In the genomic region with DNA sequence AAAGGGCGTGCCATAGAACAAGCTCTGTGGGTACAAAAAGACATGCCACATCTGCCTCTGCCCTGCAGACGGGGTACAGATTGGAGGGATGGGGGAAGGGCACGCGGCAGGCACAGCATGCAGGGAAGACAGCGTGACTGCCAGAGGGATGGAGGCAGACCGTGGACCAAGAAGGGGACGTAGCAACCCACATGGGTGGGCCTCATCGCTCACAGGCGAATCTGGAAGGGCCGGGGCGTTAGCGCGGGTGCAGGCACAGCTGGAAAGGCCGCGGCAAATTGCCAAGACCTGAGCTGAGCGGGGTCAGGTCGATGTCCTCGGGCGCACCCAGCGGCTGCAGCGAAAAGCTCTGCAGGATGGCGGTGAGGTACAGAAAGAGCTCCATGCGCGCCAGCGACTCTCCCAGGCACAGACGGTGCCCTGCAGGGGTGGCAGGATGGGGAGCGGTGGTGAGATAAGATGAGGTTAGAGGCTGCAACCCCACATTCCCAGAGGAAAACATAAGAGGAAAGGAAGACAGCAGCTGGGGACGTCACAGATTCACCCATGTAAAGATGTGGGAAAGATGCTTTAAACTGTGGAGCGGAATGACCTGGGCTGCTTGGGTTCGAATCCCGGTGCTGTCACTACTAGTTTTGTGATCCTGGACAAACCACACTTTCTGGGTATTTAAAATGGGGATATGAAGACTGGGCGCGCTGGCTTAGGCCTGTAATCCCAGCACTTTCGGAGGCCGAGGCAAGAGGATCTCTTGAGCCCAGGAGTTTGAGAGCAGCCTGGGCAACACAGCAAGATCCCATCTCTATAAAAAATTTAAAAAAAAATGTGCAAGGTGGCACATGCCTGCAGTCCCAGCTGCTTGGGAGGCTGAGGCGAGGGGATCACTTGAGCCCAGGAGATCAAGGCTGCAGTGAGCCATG, we compare ENCODE assay signal across 7 cellular contexts. TPM values are rescaled to one million over a fixed set of nuclear protein-coding genes. Genes with fewer than 3 reads are reported as not detected.
A peak's percentile ranks its signal among the peaks of the same experiment; 100 is the strongest.
DNase-seq lines count a peak whose midpoint lies in the region; ATAC-seq, FAIRE-seq and TF ChIP-seq lines count a peak whose summit lies in the region.
"Not testable (repeated sequence)": the region's sequence is repeated elsewhere in the genome, so short reads cannot be mapped to it uniquely, and the experiment has no call there.

No MANE protein-coding gene starts in this region.

- peak overlapping the region; percentile 99; the same call in 1 of the 2 replicates for H2BK15ac ChIP-seq in H1 (ENCODE audit: low read length)

- not testable (repeated sequence) for H3F3A ChIP-seq in MM.1S (ENCODE audit: insufficient read depth, low read length)

- not testable (repeated sequence) for TF ChIP-seq POLR2A in GM12891 (IDR thresholded peaks at IDR 0.05; ENCODE audit: low read depth, low read length); H1 (IDR thresholded peaks at IDR 0.05; ENCODE audit: control extremely low read depth in 1 of 2, low read depth in 2 of 2, low read length in 2 of 2); spleen (IDR thresholded peaks at IDR 0.05)

- not testable (repeated sequence) for H3K9me2 ChIP-seq in MM.1S (replicated peaks; ENCODE audit: insufficient read depth, low read length)

- peak overlapping the region; percentile 68 for H3K4me3 Mint-ChIP-seq in activated T-helper 2 cell treated with anti-CD3 and anti-CD28 coated beads, Interferon-gamma antibody, Interleukin-2, Interleukin-4, amounts not matched to agents 10 μg/mL and 5 μg/mL and 100 μg/mL, durations not matched to agents 14 hours and 24 hours and 36 hours (ENCODE audit: low read depth)

- not testable (repeated sequence) for H3K27ac Mint-ChIP-seq in activated T-helper 2 cell treated with anti-CD3 and anti-CD28 coated beads, Interferon-gamma antibody, Interleukin-2, Interleukin-4, amounts not matched to agents 10 μg/mL and 5 μg/mL and 100 μg/mL, durations not matched to agents 14 hours and 24 hours and 36 hours

- peak overlapping the region; percentile 92; the same call in 1 of the 2 replicates for H2BK12ac ChIP-seq in H1 (ENCODE audit: low read depth, low read length)

- H3K4me3 ChIP-seq in MM.1S (ENCODE audit: low read length) (peak overlapping the region; percentile 30; the same call in 1 of the 2 replicates), H1 (ENCODE audit: extremely low read depth in 1 of 4, insufficient read depth in 2 of 4, low read depth in 3 of 4, low read length in 4 of 4) (peak overlapping the region in 2 of 4 experiments; percentile 11 to 49; a peak in 2 of 8 replicates), spleen (peak overlapping the region in 5 of 8 donors; percentile 29 to 66 (median 32))

- not testable (repeated sequence) for H3K9me3 Mint-ChIP-seq in activated T-helper 2 cell treated with anti-CD3 and anti-CD28 coated beads, Interferon-gamma antibody, Interleukin-2, Interleukin-4, amounts not matched to agents 10 μg/mL and 5 μg/mL and 100 μg/mL, durations not matched to agents 14 hours and 24 hours and 36 hours

- intact Hi-C loops in activated T-helper 2 cell treated with anti-CD3 and anti-CD28 coated beads, Interferon-gamma antibody, Interleukin-2, Interleukin-4, amounts not matched to agents 10 μg/mL and 5 μg/mL and 100 μg/mL, durations not matched to agents 14 hours and 24 hours and 36 hours (cut with micrococcal nuclease) = loop anchor here (1.0 kb wide), 1 partner anchor 156 kb away; no protein-coding TSS in a partner anchor
- intact Hi-C loops in spleen (cut with DNase I; ENCODE audit: low total_unique reads) = not testable (repeated sequence)

- POLR2A ChIA-PET in H1 (lab: Charles Lee; ENCODE audit: partially characterized antibody) = interaction anchor here (0.9 to 2.2 kb wide), 5 partner anchors 10 to 66 kb away, joined by 3 to 8 read pairs (median 4); partner anchors contain the start of gene EGLN2

- peak; percentile 61 for TF ChIP-seq CTCF in MM.1S (IDR thresholded peaks at IDR 0.05; ENCODE audit: low read length)
- TF ChIP-seq CTCF in H1 (IDR thresholded peaks at IDR 0.05; ENCODE audit: control extremely low read depth in 1 of 3, insufficient read depth in 1 of 3, low read depth in 1 of 3, low read length in 3 of 3) = peak in 2 of 3 experiments; percentile 48 to 57; a peak in 3 of 4 replicates
- peak in 8 of 11 experiments; percentile 17 to 57 (median 44) for TF ChIP-seq CTCF in spleen (IDR thresholded peaks at IDR 0.05 in 8 of 11, conservative IDR thresholded peaks at IDR 0.05 in 3 of 11)

- not testable (repeated sequence) for H4K91ac ChIP-seq in H1 (replicated peaks; ENCODE audit: insufficient read length, low read length)

- FAIRE-seq in GM12891 (lab: Jason Lieb, UNC) = peak; percentile 93
- FAIRE-seq in H1 (lab: Jason Lieb, UNC) = not testable (repeated sequence)

- not testable (repeated sequence) for H3K27me3 ChIP-seq in MM.1S (replicated peaks; ENCODE audit: insufficient read depth, low read length); H1 (replicated peaks in 1 of 4; ENCODE audit: control insufficient read depth in 3 of 4, extremely low read depth in 1 of 4, insufficient read depth in 3 of 4, low read length in 3 of 4); spleen (replicated peaks in 1 of 7)

- H3K9ac ChIP-seq in MM.1S (ENCODE audit: low read length); H1 (replicated peaks in 1 of 4; ENCODE audit: extremely low read depth in 1 of 4, low read depth in 3 of 4, low read length in 3 of 4): not testable (repeated sequence)

- DNase-seq in GM12891 (ENCODE audit: insufficient read length, low spot score) = not testable (repeated sequence)
- DNase-seq in MM.1S (peak; percentile 62), H1 (ENCODE audit: low read depth in 1 of 2, low spot score in 2 of 2) (peak in 1 of 2 experiments; percentile 76), lung microvascular endothelial cell (ENCODE audit: low read depth in 2 of 2) (peak; percentile 51), spleen (peak; percentile 94)
- peak; percentile 57 for DNase-seq in activated T-helper 2 cell treated with anti-CD3 and anti-CD28 coated beads, Interferon-gamma antibody, Interleukin-2, Interleukin-4, amounts not matched to agents 10 μg/mL and 5 μg/mL and 100 μg/mL, durations not matched to agents 14 hours and 24 hours and 36 hours (ENCODE audit: low spot score)

- peak; percentile 93 for ATAC-seq in SK-N-SH treated with all-trans-retinoic acid at 6 μM for 48 hours

- H3K14ac ChIP-seq in H1 (ENCODE audit: insufficient read length) = not testable (repeated sequence)

- H2BK120ac ChIP-seq in H1 (replicated peaks; ENCODE audit: low read depth, low read length) = not testable (repeated sequence)

- H2AK5ac ChIP-seq in H1 (ENCODE audit: low read depth, low read length) = not testable (repeated sequence)

- H2AFZ ChIP-seq in MM.1S (ENCODE audit: low read length) (peak overlapping the region; percentile 43), H1 (ENCODE audit: low read length) (peak overlapping the region; percentile 92; the same call in 1 of the 2 replicates)

- not testable (repeated sequence) for H3K27ac ChIP-seq in MM.1S (ENCODE audit: low read length); H1 (ENCODE audit: low read depth, low read length)
- H3K27ac ChIP-seq in spleen = peak overlapping the region in 6 of 8 donors; percentile 49 to 82 (median 66)

- not testable (repeated sequence) for H2BK20ac ChIP-seq in H1 (ENCODE audit: low read length)

- not testable (repeated sequence) for H3K56ac ChIP-seq in H1 (replicated peaks; ENCODE audit: insufficient read length, low read depth, low read length)

- not testable (repeated sequence) for H3K4ac ChIP-seq in H1 (replicated peaks; ENCODE audit: insufficient read length, low read depth, low read length)

- H3K79me2 ChIP-seq in MM.1S (ENCODE audit: low read length); H1 (ENCODE audit: control insufficient read depth in 1 of 2, insufficient read depth in 2 of 2, low read length in 2 of 2): not testable (repeated sequence)

- 35% methylated on average over 24 of the region's 36 CpGs; no CpG with 5 or more reads in 1 of the 2 experiments for WGBS in H1 (ENCODE audit: extremely low coverage in 1 of 2, insufficient coverage in 1 of 2, insufficient read length in 1 of 2, insufficient replicate concordance in 2 of 2, low coverage in 1 of 2, low lambda C conversion rate in 2 of 2, missing lambda C conversion rate in 1 of 2), 2 experiments
- 24 to 37% (median 27%) methylated on average over 20 to 31 of the region's 36 CpGs for WGBS in spleen, 5 donors

- peaks cover 15% of the 10 kb centered on the region for H3K4me1 Mint-ChIP-seq in activated T-helper 2 cell treated with anti-CD3 and anti-CD28 coated beads, Interferon-gamma antibody, Interleukin-2, Interleukin-4, amounts not matched to agents 10 μg/mL and 5 μg/mL and 100 μg/mL, durations not matched to agents 14 hours and 24 hours and 36 hours (ENCODE audit: low read depth)

- H3K18ac ChIP-seq in H1 (ENCODE audit: extremely low read depth, low read length) = peak overlapping the region; percentile 90

- TF ChIP-seq EP300 in H1 (IDR thresholded peaks at IDR 0.05; ENCODE audit: borderline replicate concordance in 1 of 2, low read depth in 2 of 2, low read length in 2 of 2) = not testable (repeated sequence)

- H3K27me3 Mint-ChIP-seq in activated T-helper 2 cell treated with anti-CD3 and anti-CD28 coated beads, Interferon-gamma antibody, Interleukin-2, Interleukin-4, amounts not matched to agents 10 μg/mL and 5 μg/mL and 100 μg/mL, durations not matched to agents 14 hours and 24 hours and 36 hours (ENCODE audit: low read depth) = peaks cover 19% of the 10 kb centered on the region

- H2BK5ac ChIP-seq in H1 (ENCODE audit: low read depth, low read length) = peak overlapping the region; percentile 88; the same call in 1 of the 2 replicates

- CTCF ChIA-PET in H1 (lab: Charles Lee; ENCODE audit: partially characterized antibody) = interaction anchor here (0.7 to 3.0 kb wide), 18 partner anchors 10 to 325 kb away, joined by 3 to 16 read pairs (median 6); partner anchors contain the start of genes ACTMAP and SNRPA

- not testable (repeated sequence) for H3K4me1 ChIP-seq in MM.1S (ENCODE audit: low read length); H1 (replicated peaks in 1 of 4; ENCODE audit: control insufficient read depth in 3 of 4, insufficient read depth in 4 of 4, low read length in 3 of 4)
- peaks cover 18 to 68% (median 44%) of the 10 kb centered on the region in 6 donors for H3K4me1 ChIP-seq in spleen

- peak overlapping the region; percentile 72 for H4K5ac ChIP-seq in H1 (ENCODE audit: insufficient read length, low read depth, low read length)

- H3K9me3 ChIP-seq in MM.1S (replicated peaks; ENCODE audit: insufficient read depth, low read length); H1 (ENCODE audit: insufficient read depth in 2 of 2, low read depth in 1 of 2, low read length in 1 of 2); spleen: not testable (repeated sequence)

- not testable (repeated sequence) for H4K20me1 ChIP-seq in MM.1S (ENCODE audit: insufficient read depth, low read length); H1 (replicated peaks in 1 of 2; ENCODE audit: control insufficient read depth in 1 of 2, insufficient read depth in 2 of 2, low read length in 2 of 2)

- not testable (repeated sequence) for H3K23me2 ChIP-seq in H1 (ENCODE audit: low read depth, low read length)

- H3K23ac ChIP-seq in H1 (ENCODE audit: insufficient read length) = not testable (repeated sequence)

- not testable (repeated sequence) for H3K36me3 ChIP-seq in MM.1S (replicated peaks; ENCODE audit: insufficient read depth, low read length); H1 (ENCODE audit: control insufficient read depth in 2 of 4, insufficient read depth in 4 of 4, low read length in 3 of 4); spleen

- H3K79me1 ChIP-seq in H1 (ENCODE audit: low read depth, low read length) = not testable (repeated sequence)

- peak; percentile 24 to 25; a peak in 3 of 4 replicates for TF ChIP-seq RAD21 in H1 (IDR thresholded peaks at IDR 0.05 in 1 of 2, conservative IDR thresholded peaks at IDR 0.05 in 1 of 2; ENCODE audit: low read depth in 2 of 2, low read length in 2 of 2)

- H3K36me3 Mint-ChIP-seq in activated T-helper 2 cell treated with anti-CD3 and anti-CD28 coated beads, Interferon-gamma antibody, Interleukin-2, Interleukin-4, amounts not matched to agents 10 μg/mL and 5 μg/mL and 100 μg/mL, durations not matched to agents 14 hours and 24 hours and 36 hours (ENCODE audit: low read depth) = not testable (repeated sequence)

- H3K4me2 ChIP-seq in MM.1S (ENCODE audit: low read depth, low read length) (peak overlapping the region; percentile 49; the same call in 1 of the 2 replicates), H1 (ENCODE audit: insufficient read depth in 1 of 2, low read depth in 2 of 2, low read length in 2 of 2) (peak overlapping the region; percentile 85 to 93)

- H4K8ac ChIP-seq in H1 (ENCODE audit: extremely low read depth, insufficient read depth, low read length) = peak overlapping the region; percentile 51; the same call in 1 of the 2 replicates

RNA-seq across cellular contexts. Expression of gene EGLN2, which starts 19.7 kb away (rescaled TPM):
- polyA plus RNA-seq in GM12891 (2012; ENCODE audit: low read depth, missing spikeins) = 51.5 TPM
- total RNA-seq in activated T-helper 2 cell treated with anti-CD3 and anti-CD28 coated beads, Interferon-gamma antibody, Interleukin-2, Interleukin-4, amounts not matched to agents 10 μg/mL and 5 μg/mL and 100 μg/mL, durations not matched to agents 14 hours and 24 hours and 36 hours = 98.5 and 104 TPM in 2 replicates
- total RNA-seq in H1 (2021; fragmentation: NEBNext Ultra II Directional; extraction: Animal tissue kit (Norgen Biotek cat#: 25700)) = 101 and 103 TPM in 2 replicates
- 86.9 and 101 TPM in 2 replicates for polyA plus RNA-seq in H1 (2011; rRNA removed)
- 92.3 TPM for polyA plus RNA-seq in H1 (2011; cell fraction: cytosol; rRNA removed)
- 115 TPM for polyA plus RNA-seq in H1 (2011; cell fraction: nucleus; rRNA removed)
- 67.8 to 136 TPM (median 115 TPM) in 4 replicates for polyA plus RNA-seq in H1 (2012, experiment 1 of 2)
- 88.1 TPM for polyA plus RNA-seq in H1 (2012, experiment 2 of 2)
- 71.6 TPM for polyA plus RNA-seq in H1 (2013, experiment 1 of 2)
- polyA plus RNA-seq in H1 (2013, experiment 2 of 2) = 70.0 TPM
- 53.1 and 75.3 TPM in 2 replicates for polyA minus RNA-seq in H1 (2011; rRNA and poly(A)+ RNA removed)
- 54.2 TPM for polyA minus RNA-seq in H1 (2011; cell fraction: cytosol; rRNA and poly(A)+ RNA removed)
- polyA minus RNA-seq in H1 (2011; cell fraction: nucleus; rRNA and poly(A)+ RNA removed) = 66.5 TPM
- 85.0 and 151 TPM in 2 replicates for total RNA-seq in lung microvascular endothelial cell
- total RNA-seq in spleen = 100 to 1,000 TPM; 136 to 198 (median 156) TPM
- polyA plus RNA-seq in spleen = 100 to 1,000 TPM; 109 to 238 (median 188) TPM

RNA-seq across cellular contexts. Expression of gene CYP2A6, which starts 31.5 kb away (rescaled TPM):
- polyA plus RNA-seq in GM12891 (2012; ENCODE audit: low read depth, missing spikeins) = not detected
- not detected in 2 replicates for total RNA-seq in activated T-helper 2 cell treated with anti-CD3 and anti-CD28 coated beads, Interferon-gamma antibody, Interleukin-2, Interleukin-4, amounts not matched to agents 10 μg/mL and 5 μg/mL and 100 μg/mL, durations not matched to agents 14 hours and 24 hours and 36 hours
- total RNA-seq in H1 (2021; fragmentation: NEBNext Ultra II Directional; extraction: Animal tissue kit (Norgen Biotek cat#: 25700)) = not detected in 2 replicates
- polyA plus RNA-seq in H1 (2011; rRNA removed) (0.33 and 0.46 TPM in 2 replicates), spleen (not detected)
- polyA plus RNA-seq in H1 (2011; cell fraction: cytosol; rRNA removed) = 0.14 TPM
- 0.37 TPM for polyA plus RNA-seq in H1 (2011; cell fraction: nucleus; rRNA removed)
- polyA plus RNA-seq in H1 (2012, experiment 1 of 2) = 0.20 to 0.60 TPM (median 0.29 TPM) in 3 of 4 replicates, not detected in the other
- 0.18 TPM for polyA plus RNA-seq in H1 (2012, experiment 2 of 2)
- 0.10 TPM for polyA plus RNA-seq in H1 (2013, experiment 1 of 2)
- not detected for polyA plus RNA-seq in H1 (2013, experiment 2 of 2)
- 0.73 TPM in 1 of 2 replicates, not detected in the other for polyA minus RNA-seq in H1 (2011; rRNA and poly(A)+ RNA removed)
- polyA minus RNA-seq in H1 (2011; cell fraction: cytosol; rRNA and poly(A)+ RNA removed) = not detected
- not detected for polyA minus RNA-seq in H1 (2011; cell fraction: nucleus; rRNA and poly(A)+ RNA removed)
- total RNA-seq in lung microvascular endothelial cell (not detected in 2 replicates), spleen (under 1 TPM in 1 of 7 donors, not detected in 6; 0.33 TPM)

RNA-seq across cellular contexts. Expression of gene RAB4B, which starts 40.7 kb away (rescaled TPM):
- 38.8 TPM for polyA plus RNA-seq in GM12891 (2012; ENCODE audit: low read depth, missing spikeins)
- total RNA-seq in activated T-helper 2 cell treated with anti-CD3 and anti-CD28 coated beads, Interferon-gamma antibody, Interleukin-2, Interleukin-4, amounts not matched to agents 10 μg/mL and 5 μg/mL and 100 μg/mL, durations not matched to agents 14 hours and 24 hours and 36 hours = 50.1 and 50.4 TPM in 2 replicates
- 15.8 and 15.9 TPM in 2 replicates for total RNA-seq in H1 (2021; fragmentation: NEBNext Ultra II Directional; extraction: Animal tissue kit (Norgen Biotek cat#: 25700))
- 28.6 and 42.1 TPM in 2 replicates for polyA plus RNA-seq in H1 (2011; rRNA removed)
- polyA plus RNA-seq in H1 (2011; cell fraction: cytosol; rRNA removed) = 29.6 TPM
- 33.6 TPM for polyA plus RNA-seq in H1 (2011; cell fraction: nucleus; rRNA removed)
- polyA plus RNA-seq in H1 (2012, experiment 1 of 2) = 9.8 to 26.8 TPM (median 21.5 TPM) in 4 replicates
- polyA plus RNA-seq in H1 (2012, experiment 2 of 2) = 21.1 TPM
- 11.6 TPM for polyA plus RNA-seq in H1 (2013, experiment 1 of 2)
- 13.2 TPM for polyA plus RNA-seq in H1 (2013, experiment 2 of 2)
- 7.0 and 9.0 TPM in 2 replicates for polyA minus RNA-seq in H1 (2011; rRNA and poly(A)+ RNA removed)
- 8.1 TPM for polyA minus RNA-seq in H1 (2011; cell fraction: cytosol; rRNA and poly(A)+ RNA removed)
- 4.1 TPM for polyA minus RNA-seq in H1 (2011; cell fraction: nucleus; rRNA and poly(A)+ RNA removed)
- total RNA-seq in lung microvascular endothelial cell = 7.6 and 14.1 TPM in 2 replicates
- 10 to 100 TPM; 36.8 to 69.8 (median 53.0) TPM for total RNA-seq in spleen
- 10 to 100 TPM; 78.5 to 95.3 (median 82.2) TPM for polyA plus RNA-seq in spleen

RNA-seq across cellular contexts. Expression of gene MIA, which starts 43.4 kb away (rescaled TPM):
- polyA plus RNA-seq in GM12891 (2012; ENCODE audit: low read depth, missing spikeins) = 1.9 TPM
- total RNA-seq in activated T-helper 2 cell treated with anti-CD3 and anti-CD28 coated beads, Interferon-gamma antibody, Interleukin-2, Interleukin-4, amounts not matched to agents 10 μg/mL and 5 μg/mL and 100 μg/mL, durations not matched to agents 14 hours and 24 hours and 36 hours = 0.69 TPM in 1 of 2 replicates, not detected in the other
- total RNA-seq in H1 (2021; fragmentation: NEBNext Ultra II Directional; extraction: Animal tissue kit (Norgen Biotek cat#: 25700)) = not detected in 2 replicates
- polyA plus RNA-seq in H1 (2011; rRNA removed) = not detected in 2 replicates
- not detected for polyA plus RNA-seq in H1 (2011; cell fraction: cytosol; rRNA removed)
- 1.3 TPM for polyA plus RNA-seq in H1 (2011; cell fraction: nucleus; rRNA removed)
- 0.56 TPM in 1 of 4 replicates, not detected in the others for polyA plus RNA-seq in H1 (2012, experiment 1 of 2)
- not detected for polyA plus RNA-seq in H1 (2012, experiment 2 of 2)
- polyA plus RNA-seq in H1 (2013, experiment 1 of 2) = 0.26 TPM
- 0.11 TPM for polyA plus RNA-seq in H1 (2013, experiment 2 of 2)
- not detected in 2 replicates for polyA minus RNA-seq in H1 (2011; rRNA and poly(A)+ RNA removed)
- not detected for polyA minus RNA-seq in H1 (2011; cell fraction: cytosol; rRNA and poly(A)+ RNA removed)
- polyA minus RNA-seq in H1 (2011; cell fraction: nucleus; rRNA and poly(A)+ RNA removed) = not detected
- not detected in 2 replicates for total RNA-seq in lung microvascular endothelial cell
- 1 to 10 TPM in 1 of 7 donors, not detected in 6; 1.5 TPM for total RNA-seq in spleen
- polyA plus RNA-seq in spleen = 10 to 100 TPM in 1 of 3 donors, 1 to 10 TPM in 2; 4.5 to 14.2 (median 7.0) TPM
